Comparison of ENCODE assay signal across 5 cellular contexts in genomic region chrX:141049878-141050277, GRCh38. TPM values are rescaled to one million over a fixed set of nuclear protein-coding genes. Genes with fewer than 3 reads are reported as not detected.
"Had no signal": no experiment of that assay in that cellular context is flagged by ENCODE, and none has a peak within 500 bp of the region (broad histone marks: within the 10 kb centered on the region; RNA-seq: fewer than 3 reads in every experiment).

No MANE protein-coding gene starts in this region.

RNA-seq across cellular contexts. Expression of gene SPANXB1, which starts 47.5 kb away (rescaled TPM):
- total RNA-seq: GM23248, GM23338, H1, H7, H9 had no signal
- polyA plus RNA-seq: GM23248 had no signal
